2 cellular contexts compared by ENCODE assay signal in genomic region chr7:155255660-155256059, GRCh38.
TF ChIP-seq lines count a peak whose summit lies in the region.

No MANE protein-coding gene starts in this region.

TF ChIP-seq in IMR-90, 13 proteins besides CTCF, POLR2A, EP300 and RAD21:
- TF ChIP-seq MAFK (IDR thresholded peaks at IDR 0.05; ENCODE audit: low read depth, low read length) = no peak
- no peak for TF ChIP-seq RCOR1 (IDR thresholded peaks at IDR 0.05; ENCODE audit: insufficient replicate concordance, low read length)
- TF ChIP-seq USF2 (IDR thresholded peaks at IDR 0.05; ENCODE audit: low read depth, low read length) = no peak
TF ChIP-seq in IMR-90: peak in this region for 0.

TF ChIP-seq in K562, 482 proteins besides CTCF, POLR2A, EP300 and RAD21:
- TF ChIP-seq NCOA2 (IDR thresholded peaks at IDR 0.05; ENCODE audit: partially characterized antibody in 2 of 2) (no peak), LEF1 (IDR thresholded peaks at IDR 0.05) (no peak), KDM1A (IDR thresholded peaks at IDR 0.05) (peak in 1 of 2 experiments; percentile 31; a peak in 1 of 4 replicates), XRCC4 (IDR thresholded peaks at IDR 0.05; ENCODE audit: extremely low read depth, insufficient read depth, insufficient read length) (no peak), ZNF511 (CRISPR knock-in tag; IDR thresholded peaks at IDR 0.05) (no peak), TCF15 (CRISPR knock-in tag; IDR thresholded peaks at IDR 0.05) (no peak), ZFP30 (CRISPR knock-in tag; IDR thresholded peaks at IDR 0.05; ENCODE audit: borderline replicate concordance) (no peak), NONO (IDR thresholded peaks at IDR 0.05; ENCODE audit: low read depth in 2 of 2, low read length in 1 of 2) (no peak), CAMTA2 (CRISPR knock-in tag; conservative IDR thresholded peaks at IDR 0.05) (no peak), ZNF407 (IDR thresholded peaks at IDR 0.05; ENCODE audit: low read depth) (no peak)
- TF ChIP-seq, protein P1, sequence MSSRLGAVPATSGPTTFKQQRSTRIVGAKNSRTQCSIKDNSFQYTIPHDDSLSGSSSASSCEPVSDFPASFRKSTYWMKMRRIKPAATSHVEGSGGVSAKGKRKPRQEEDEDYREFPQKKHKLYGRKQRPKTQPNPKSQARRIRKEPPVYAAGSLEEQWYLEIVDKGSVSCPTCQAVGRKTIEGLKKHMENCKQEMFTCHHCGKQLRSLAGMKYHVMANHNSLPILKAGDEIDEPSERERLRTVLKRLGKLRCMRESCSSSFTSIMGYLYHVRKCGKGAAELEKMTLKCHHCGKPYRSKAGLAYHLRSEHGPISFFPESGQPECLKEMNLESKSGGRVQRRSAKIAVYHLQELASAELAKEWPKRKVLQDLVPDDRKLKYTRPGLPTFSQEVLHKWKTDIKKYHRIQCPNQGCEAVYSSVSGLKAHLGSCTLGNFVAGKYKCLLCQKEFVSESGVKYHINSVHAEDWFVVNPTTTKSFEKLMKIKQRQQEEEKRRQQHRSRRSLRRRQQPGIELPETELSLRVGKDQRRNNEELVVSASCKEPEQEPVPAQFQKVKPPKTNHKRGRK (tag; IDR thresholded peaks at IDR 0.05) = peak; percentile 32; the same call in 1 of the 2 replicates
